In genomic region chr13:90238433-90238832, GRCh38 we compare ENCODE assay signal across 16 cellular contexts.
DNase-seq lines count a peak whose midpoint lies in the region; ATAC-seq and TF ChIP-seq lines count a peak whose summit lies in the region.
"Had no signal": no experiment of that assay in that cellular context is flagged by ENCODE, and none has a peak within 500 bp of the region (broad histone marks: within the 10 kb centered on the region; RNA-seq: fewer than 3 reads in every experiment).

No MANE protein-coding gene starts in this region.

- CTCF ChIA-PET in RWPE1 (lab: Yijun Ruan, JAX), result no interaction called here

- H3K4me3 Mint-ChIP-seq in neural progenitor cell, result no peak overlapping the region
- H3K4me3 Mint-ChIP-seq: CD4-positive, CD25-positive, alpha-beta regulatory T cell; stimulated activated naive CD8-positive, alpha-beta T cell treated with anti-CD3 and anti-CD28 coated beads, Interleukin-15, amount 100 ng/mL, for 72 hours had no signal

- POLR2A ChIA-PET in RWPE1 (lab: Yijun Ruan, JAX; ENCODE audit: low non-redundant PET), result no interaction called here

- no peak for ATAC-seq in HG03469 (IDR thresholded peaks at IDR 0.05; ENCODE audit: unreplicated experiment)
- ATAC-seq: stimulated activated naive CD8-positive, alpha-beta T cell treated with anti-CD3 and anti-CD28 coated beads, Interleukin-15, amount 100 ng/mL, for 72 hours had no signal

- H3K27ac ChIP-seq in RWPE1 (no peak overlapping the region), neural progenitor cell (no peak overlapping the region), sigmoid colon (no peak overlapping the region)
- H3K27ac ChIP-seq: colonic mucosa had no signal

- H3F3A ChIP-seq in neural progenitor cell (ENCODE audit: low read depth), result no peaks in the 10 kb centered on the region

- TF ChIP-seq POLR2A in sigmoid colon (IDR thresholded peaks at IDR 0.05), result no peak

- no peak for TF ChIP-seq EP300 in sigmoid colon (IDR thresholded peaks at IDR 0.05)

- H3K9me3 ChIP-seq in neural progenitor cell (ENCODE audit: low read depth) (no peaks in the 10 kb centered on the region), sigmoid colon (no peaks in the 10 kb centered on the region)
- H3K9me3 ChIP-seq: colonic mucosa, HAP-1 had no signal

- peaks cover 15% of the 10 kb centered on the region for H3K4me1 Mint-ChIP-seq in neural progenitor cell
- H3K4me1 Mint-ChIP-seq: CD4-positive, CD25-positive, alpha-beta regulatory T cell; stimulated activated naive CD8-positive, alpha-beta T cell treated with anti-CD3 and anti-CD28 coated beads, Interleukin-15, amount 100 ng/mL, for 72 hours had no signal

- no peak overlapping the region for H3K9ac ChIP-seq in neural progenitor cell

- no peak overlapping the region for H3K4me3 ChIP-seq in cardiac fibroblast (replicated peaks in 1 of 2; ENCODE audit: low read depth in 2 of 2, low read length in 2 of 2)
- no peak overlapping the region for H3K4me3 ChIP-seq in neural progenitor cell
- no peak overlapping the region for H3K4me3 ChIP-seq in sigmoid colon
- H3K4me3 ChIP-seq: colonic mucosa, HAP-1 had no signal

- H3K27me3 ChIP-seq in neural progenitor cell, result no peaks in the 10 kb centered on the region
- H3K27me3 ChIP-seq in sigmoid colon, result no peaks in the 10 kb centered on the region
- H3K27me3 ChIP-seq: colonic mucosa had no signal

- no peaks in the 10 kb centered on the region for H3K79me2 ChIP-seq in neural progenitor cell (ENCODE audit: low read depth)

- H3K4me1 ChIP-seq in neural progenitor cell, result peaks cover 8% of the 10 kb centered on the region
- H3K4me1 ChIP-seq in sigmoid colon, result no peaks in the 10 kb centered on the region
- H3K4me1 ChIP-seq: colonic mucosa, HAP-1 had no signal

- H3K9me3 Mint-ChIP-seq in neural progenitor cell, result no peaks in the 10 kb centered on the region

- DNase-seq in HPDE6-E6E7 (ENCODE audit: extremely low spot score) (peak; percentile 4), RWPE1 (ENCODE audit: low spot score) (peak; percentile 1), cardiac fibroblast (ENCODE audit: low read depth in 2 of 2) (peak; percentile 8 to 69), neural progenitor cell (ENCODE audit: low spot score) (peak; percentile 10), sigmoid colon (no peak), AG20443 (ENCODE audit: low spot score) (no peak)
- no peak for DNase-seq in stimulated activated CD4-positive, alpha-beta T cell treated with anti-CD3 and anti-CD28 coated beads, Interleukin-4, amount 100 ng/mL, for 1 hour
- DNase-seq: activated naive CD4-positive, alpha-beta T cell treated with anti-CD3 and anti-CD28 coated beads, Interleukin-2, amount 50 U/mL, for 16 hours; CD4-positive, CD25-positive, alpha-beta regulatory T cell; colonic mucosa; NCI-H1417; NCI-H510A treated with DMSO at 0.1 percent for 48 hours; stimulated activated CD4-positive, alpha-beta T cell treated with anti-CD3 and anti-CD28 coated beads, Interleukin-4, amount 100 ng/mL, for 24 hours; stimulated activated naive CD8-positive, alpha-beta T cell treated with anti-CD3 and anti-CD28 coated beads, Interleukin-15, amount 100 ng/mL, for 72 hours had no signal

- H2AFZ ChIP-seq in neural progenitor cell (replicated peaks), result peak overlapping the region; percentile 84

- no peaks in the 10 kb centered on the region for H4K20me1 ChIP-seq in neural progenitor cell (ENCODE audit: low read depth)

- no peak overlapping the region for H3K4me2 ChIP-seq in neural progenitor cell

- no peaks in the 10 kb centered on the region for H3K36me3 ChIP-seq in neural progenitor cell
- H3K36me3 ChIP-seq in sigmoid colon, result no peaks in the 10 kb centered on the region
- H3K36me3 ChIP-seq: colonic mucosa, HAP-1 had no signal

- WGBS in sigmoid colon, 2 donors, result 53 to 82% methylated on average over 4 of the region's 4 CpGs

- H3K36me3 Mint-ChIP-seq in neural progenitor cell, result no peaks in the 10 kb centered on the region
- H3K36me3 Mint-ChIP-seq: CD4-positive, CD25-positive, alpha-beta regulatory T cell had no signal

- H3K27me3 Mint-ChIP-seq in neural progenitor cell (ENCODE audit: insufficient read depth, low read depth), result no peaks in the 10 kb centered on the region
- H3K27me3 Mint-ChIP-seq: CD4-positive, CD25-positive, alpha-beta regulatory T cell; stimulated activated naive CD8-positive, alpha-beta T cell treated with anti-CD3 and anti-CD28 coated beads, Interleukin-15, amount 100 ng/mL, for 72 hours had no signal

- no peak overlapping the region for H3K27ac Mint-ChIP-seq in neural progenitor cell
- H3K27ac Mint-ChIP-seq: CD4-positive, CD25-positive, alpha-beta regulatory T cell; stimulated activated naive CD8-positive, alpha-beta T cell treated with anti-CD3 and anti-CD28 coated beads, Interleukin-15, amount 100 ng/mL, for 72 hours had no signal

- intact Hi-C loops in sigmoid colon (cut with DNase I), result no loop called here

- TF ChIP-seq CTCF in RWPE1 (conservative IDR thresholded peaks at IDR 0.05; ENCODE audit: low read depth) (no peak), cardiac fibroblast (IDR thresholded peaks at IDR 0.05; ENCODE audit: low read depth, low read length) (no peak), neural progenitor cell (IDR thresholded peaks at IDR 0.05) (no peak), sigmoid colon (IDR thresholded peaks at IDR 0.05) (no peak)

Comparison
In these comparisons a context has a peak if more than half of its experiments do, and no peak if none do; other contexts are left out.
1. DNase-seq: peak in HPDE6-E6E7 (single experiment), RWPE1 (single experiment), cardiac fibroblast (2 of 2) and neural progenitor cell (single experiment); none in sigmoid colon (single experiment), stimulated activated CD4-positive, alpha-beta T cell treated with anti-CD3 and anti-CD28 coated beads, Interleukin-4, amount 100 ng/mL, for 1 hour (single experiment) and AG20443 (single experiment).